Comparison of ENCODE assay signal across 23 cellular contexts in genomic region chr7:134374291-134374690, GRCh38.
"Had no signal": no experiment of that assay in that cellular context is flagged by ENCODE, and none has a peak within 500 bp of the region (broad histone marks: within the 10 kb centered on the region; RNA-seq: fewer than 3 reads in every experiment).

No MANE protein-coding gene starts in this region.

- H3K9me3 ChIP-seq: tibial nerve, vagina had no signal

- H3K36me3 ChIP-seq: cardiac muscle cell, tibial nerve, vagina had no signal

- H3K27ac ChIP-seq: cardiac muscle cell, foreskin keratinocyte, tibial nerve, vagina, VCaP had no signal

- H3K4me3 Mint-ChIP-seq: activated CD4-positive, alpha-beta T cell treated with anti-CD3 and anti-CD28 coated beads, Interleukin-2, amount 10 ng/mL, durations not matched to agents 7 days and 5 days; activated CD8-positive, alpha-beta memory T cell treated with anti-CD3 and anti-CD28 coated beads, Interleukin-2, amount 10 ng/mL, durations not matched to agents 7 days and 5 days; activated CD8-positive, alpha-beta T cell treated with anti-CD3 and anti-CD28 coated beads for 36 hours; activated naive CD8-positive, alpha-beta T cell treated with anti-CD3 and anti-CD28 coated beads, Interleukin-2, amount 50 U/mL, for 24 hours; activated T-helper 1 cell treated with anti-CD3 and anti-CD28 coated beads, Interleukin-12 subunit alpha, Interleukin-12 subunit beta, Interleukin-2, Interleukin-4 antibody, amounts not matched to agents 30 ng/mL and 10 ng/mL and 1 ng/mL, durations not matched to agents 14 hours and 24 hours and 36 hours; dendritic cell treated with granulocyte-macrophage colony-stimulating factor and Interleukin-4, amounts not matched to agents 40 ng/mL and 50 ng/mL, for 4 days; natural killer cell; stimulated activated naive CD8-positive, alpha-beta T cell treated with anti-CD3 and anti-CD28 coated beads, Interleukin-15, Interleukin-2, amounts not matched to agents 100 ng/mL and 50 ng/mL, for 24 hours; T-helper 1 cell treated with Interleukin-12 subunit alpha and Interleukin-12 subunit beta and Interleukin-4 antibody, amounts not matched to agents 30 μg/mL and 1 μg/mL, for 36 hours had no signal

- H3K4me3 ChIP-seq: cardiac muscle cell, tibial nerve, vagina had no signal

- H3K4me1 Mint-ChIP-seq: activated CD4-positive, alpha-beta T cell treated with anti-CD3 and anti-CD28 coated beads, Interleukin-2, amount 10 ng/mL, durations not matched to agents 7 days and 5 days; activated CD8-positive, alpha-beta memory T cell treated with anti-CD3 and anti-CD28 coated beads, Interleukin-2, amount 10 ng/mL, durations not matched to agents 7 days and 5 days; activated naive CD8-positive, alpha-beta T cell treated with anti-CD3 and anti-CD28 coated beads, Interleukin-2, amount 50 U/mL, for 24 hours; natural killer cell had no signal

- H3K27me3 ChIP-seq: cardiac muscle cell, tibial nerve, vagina had no signal

- H3K27ac Mint-ChIP-seq: activated CD4-positive, alpha-beta T cell treated with anti-CD3 and anti-CD28 coated beads, Interleukin-2, amount 10 ng/mL, durations not matched to agents 7 days and 5 days; activated CD8-positive, alpha-beta memory T cell treated with anti-CD3 and anti-CD28 coated beads, Interleukin-2, amount 10 ng/mL, durations not matched to agents 7 days and 5 days; activated CD8-positive, alpha-beta T cell treated with anti-CD3 and anti-CD28 coated beads for 36 hours; activated naive CD8-positive, alpha-beta T cell treated with anti-CD3 and anti-CD28 coated beads, Interleukin-2, amount 50 U/mL, for 24 hours; activated T-helper 1 cell treated with anti-CD3 and anti-CD28 coated beads, Interleukin-12 subunit alpha, Interleukin-12 subunit beta, Interleukin-2, Interleukin-4 antibody, amounts not matched to agents 30 ng/mL and 10 ng/mL and 1 ng/mL, durations not matched to agents 14 hours and 24 hours and 36 hours; dendritic cell treated with granulocyte-macrophage colony-stimulating factor and Interleukin-4, amounts not matched to agents 40 ng/mL and 50 ng/mL, for 4 days; natural killer cell; progenitor cell of endocrine pancreas; stimulated activated naive CD8-positive, alpha-beta T cell treated with anti-CD3 and anti-CD28 coated beads, Interleukin-15, Interleukin-2, amounts not matched to agents 100 ng/mL and 50 ng/mL, for 24 hours; T-helper 1 cell treated with Interleukin-12 subunit alpha and Interleukin-12 subunit beta and Interleukin-4 antibody, amounts not matched to agents 30 μg/mL and 1 μg/mL, for 36 hours had no signal

- H3K36me3 Mint-ChIP-seq: activated CD8-positive, alpha-beta memory T cell treated with anti-CD3 and anti-CD28 coated beads, Interleukin-2, amount 10 ng/mL, durations not matched to agents 7 days and 5 days; natural killer cell had no signal

- DNase-seq: activated CD4-positive, alpha-beta T cell treated with anti-CD3 and anti-CD28 coated beads, Interleukin-2, amount 10 ng/mL, durations not matched to agents 7 days and 5 days; activated CD4-positive, CD25-positive, alpha-beta regulatory T cell treated with anti-CD3 and anti-CD28 coated beads, Interleukin-2, amount 50 U/mL, for 72 hours; activated CD8-positive, alpha-beta memory T cell treated with anti-CD3 and anti-CD28 coated beads, Interleukin-2, amount 10 ng/mL, durations not matched to agents 7 days and 5 days; activated CD8-positive, alpha-beta T cell treated with anti-CD3 and anti-CD28 coated beads for 36 hours; activated gamma-delta T cell; activated naive CD4-positive, alpha-beta T cell treated with anti-CD3 and anti-CD28 coated beads, Interleukin-2, amount 50 U/mL, for 16 hours; activated naive CD8-positive, alpha-beta T cell treated with anti-CD3 and anti-CD28 coated beads, Interleukin-2, amount 50 U/mL, for 24 hours; activated T-cell treated with anti-CD3 and anti-CD28 coated beads for 4 hours; effector CD8-positive, alpha-beta T cell; foreskin keratinocyte; kidney; left ventricle myocardium superior; mesenchymal stem cell; natural killer cell had no signal

- H3K9me3 Mint-ChIP-seq: activated CD4-positive, alpha-beta T cell treated with anti-CD3 and anti-CD28 coated beads, Interleukin-2, amount 10 ng/mL, durations not matched to agents 7 days and 5 days; activated CD8-positive, alpha-beta T cell treated with anti-CD3 and anti-CD28 coated beads for 36 hours; activated naive CD8-positive, alpha-beta T cell treated with anti-CD3 and anti-CD28 coated beads, Interleukin-2, amount 50 U/mL, for 24 hours; activated T-helper 1 cell treated with anti-CD3 and anti-CD28 coated beads, Interleukin-12 subunit alpha, Interleukin-12 subunit beta, Interleukin-2, Interleukin-4 antibody, amounts not matched to agents 30 ng/mL and 10 ng/mL and 1 ng/mL, durations not matched to agents 14 hours and 24 hours and 36 hours; dendritic cell treated with granulocyte-macrophage colony-stimulating factor and Interleukin-4, amounts not matched to agents 40 ng/mL and 50 ng/mL, for 4 days; natural killer cell; stimulated activated naive CD8-positive, alpha-beta T cell treated with anti-CD3 and anti-CD28 coated beads, Interleukin-15, Interleukin-2, amounts not matched to agents 100 ng/mL and 50 ng/mL, for 24 hours; T-helper 1 cell treated with Interleukin-12 subunit alpha and Interleukin-12 subunit beta and Interleukin-4 antibody, amounts not matched to agents 30 μg/mL and 1 μg/mL, for 36 hours had no signal

- H3K4me1 ChIP-seq: foreskin keratinocyte had no signal

- ATAC-seq: activated CD8-positive, alpha-beta memory T cell treated with anti-CD3 and anti-CD28 coated beads, Interleukin-2, amount 10 ng/mL, durations not matched to agents 7 days and 5 days; activated CD8-positive, alpha-beta T cell treated with anti-CD3 and anti-CD28 coated beads for 36 hours; activated naive CD8-positive, alpha-beta T cell treated with anti-CD3 and anti-CD28 coated beads, Interleukin-2, amount 50 U/mL, for 24 hours; foreskin keratinocyte; left ventricle myocardium superior; natural killer cell had no signal
